Comparison of ENCODE assay signal across 8 cellular contexts in the genomic region with DNA sequence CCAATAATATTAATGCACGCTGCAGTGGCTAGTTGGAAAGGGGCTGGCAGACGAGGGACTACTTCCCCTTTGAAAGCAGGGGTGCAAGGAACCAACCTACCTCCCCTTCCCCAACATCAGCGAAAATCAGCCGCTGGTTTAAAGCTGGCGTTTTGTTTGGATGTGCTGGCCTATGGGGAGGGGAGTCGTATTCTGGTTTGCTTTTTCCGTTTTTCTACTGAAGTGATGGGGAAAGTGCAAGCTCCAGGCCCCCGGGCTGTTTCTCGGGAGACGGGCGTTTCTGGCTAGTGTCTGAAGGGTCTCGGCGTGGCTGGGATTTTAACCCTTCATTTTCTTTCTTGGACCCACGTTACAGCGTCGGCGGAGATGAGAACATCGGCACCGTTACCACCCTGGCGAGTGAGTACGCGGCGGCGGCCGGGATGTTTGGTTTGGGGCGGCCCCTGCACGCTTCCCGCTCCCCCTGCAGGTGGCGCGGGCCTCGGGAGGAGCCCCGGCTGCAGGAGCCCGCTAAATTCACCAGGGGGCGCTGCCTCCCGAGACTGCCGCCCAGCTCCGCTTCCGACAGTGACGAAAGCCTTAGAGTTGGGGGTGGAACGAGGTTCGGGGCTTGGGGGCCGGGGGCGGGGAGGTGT.
DNase-seq lines count a peak whose midpoint lies in the region; ATAC-seq and TF ChIP-seq lines count a peak whose summit lies in the region.

No MANE protein-coding gene starts in this region.

- no peaks in the 10 kb centered on the region for H3K9me3 ChIP-seq in upper lobe of right lung

- DNase-seq in NCI-H1417 treated with DMSO at 0.1 percent for 48 hours (lab: John Stamatoyannopoulos, UW) = peak; percentile 73
- peak; percentile 75 to 88 (median 84) for DNase-seq in T-helper 1 cell
- peak; percentile 40 for DNase-seq in amniotic stem cell (lab: John Stamatoyannopoulos, UW)
- peak; percentile 86 for DNase-seq in left cardiac atrium
- DNase-seq in progenitor cell of endocrine pancreas (ENCODE audit: low spot score, unreplicated experiment) = peak; percentile 87
- DNase-seq in upper lobe of right lung = peak; percentile 92

- H3K27me3 Mint-ChIP-seq in progenitor cell of endocrine pancreas = peaks cover 26% of the 10 kb centered on the region

- H3K9me3 Mint-ChIP-seq in progenitor cell of endocrine pancreas (ENCODE audit: low read depth) = no peaks in the 10 kb centered on the region

- H3K36me3 ChIP-seq in upper lobe of right lung = no peaks in the 10 kb centered on the region

- H3K4me1 Mint-ChIP-seq in progenitor cell of endocrine pancreas (ENCODE audit: low read depth) = no peaks in the 10 kb centered on the region

- no peaks in the 10 kb centered on the region for H3K27me3 ChIP-seq in upper lobe of right lung

- H3K27ac ChIP-seq in upper lobe of right lung = peak overlapping the region; percentile 58

- no peaks in the 10 kb centered on the region for H3K36me3 Mint-ChIP-seq in progenitor cell of endocrine pancreas (ENCODE audit: insufficient read depth)

- ATAC-seq in HG02840 (IDR thresholded peaks at IDR 0.05; ENCODE audit: low FRiP score, unreplicated experiment) (peak; percentile 84), left cardiac atrium (peak; percentile 93 to 94), upper lobe of right lung (peak; percentile 100)

- no peaks in the 10 kb centered on the region for H3K4me1 ChIP-seq in upper lobe of right lung

- peak overlapping the region; percentile 92 for H3K27ac Mint-ChIP-seq in progenitor cell of endocrine pancreas

- H3K4me3 ChIP-seq in upper lobe of right lung = peak overlapping the region; percentile 67

- TF ChIP-seq CTCF in GM12874 (IDR thresholded peaks at IDR 0.05; ENCODE audit: insufficient read depth, low read depth, low read length) (peak; percentile 99), progenitor cell of endocrine pancreas (IDR thresholded peaks at IDR 0.05; ENCODE audit: unreplicated experiment) (peak; percentile 98), upper lobe of right lung (IDR thresholded peaks at IDR 0.05) (peak; percentile 97)

- intact Hi-C loops in left cardiac atrium (cut with DNase I) = no loop called here
- intact Hi-C loops in upper lobe of right lung (cut with DNase I) = no loop called here

- H3K4me3 Mint-ChIP-seq in progenitor cell of endocrine pancreas (ENCODE audit: low read depth) = peak overlapping the region; percentile 82

Comparison
In these comparisons a context has a peak if more than half of its experiments do, and no peak if none do; other contexts are left out.
1. Peak in every context shown above with its lines: DNase-seq, ATAC-seq, H3K4me3 ChIP-seq and H3K27ac ChIP-seq.
2. DNase-seq: peak in every context shown above with its lines; median percentile 92 in upper lobe of right lung; 87 in progenitor cell of endocrine pancreas; 86 in left cardiac atrium; 84 in T-helper 1 cell; 73 in NCI-H1417 treated with DMSO at 0.1 percent for 48 hours; 40 in amniotic stem cell.